Comparison of ENCODE assay signal across 1 cellular context in the genomic region with DNA sequence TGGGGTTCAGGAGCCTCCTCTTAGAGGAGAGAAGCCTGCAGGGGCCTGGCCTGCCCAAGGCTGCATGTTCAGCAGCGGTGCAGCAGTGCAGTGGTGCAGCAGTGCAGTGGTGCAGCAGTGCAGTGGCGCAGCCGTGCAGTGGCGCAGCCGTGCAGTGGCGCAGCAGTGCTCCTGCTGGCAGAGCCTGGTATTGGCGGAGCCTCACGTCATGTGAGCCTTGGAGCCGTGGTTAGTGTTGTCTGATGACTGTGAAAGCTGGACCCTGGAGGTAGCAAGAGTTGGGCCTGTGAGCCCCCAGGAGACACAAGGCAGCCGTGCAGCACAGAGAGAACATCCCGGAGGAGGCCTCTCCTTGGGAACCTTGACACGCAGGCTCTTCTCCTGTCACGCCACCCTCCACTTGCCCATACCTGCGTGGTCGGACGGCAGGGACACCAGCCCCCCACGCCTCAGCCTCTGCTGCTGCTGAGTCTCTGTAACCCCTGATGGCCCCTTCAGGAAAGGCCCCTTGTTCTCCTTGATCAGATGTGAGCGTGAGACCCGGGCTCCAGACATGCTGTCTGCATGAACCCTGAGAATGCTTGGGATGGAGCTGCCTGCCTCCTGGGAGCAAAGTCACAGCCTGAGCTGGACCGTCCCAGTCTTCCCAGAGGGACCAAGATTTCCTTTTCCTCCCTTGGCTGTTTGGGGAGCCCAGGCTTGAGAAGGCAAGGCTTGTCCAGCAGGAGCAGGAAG.
TF ChIP-seq lines count a peak whose summit lies in the region.

No MANE protein-coding gene starts in this region.

TF ChIP-seq in A549, 52 proteins besides CTCF, POLR2A, EP300 and RAD21:
- no peak for TF ChIP-seq ZNF302 (CRISPR knock-in tag; IDR thresholded peaks at IDR 0.05)
- TF ChIP-seq KDM1A (IDR thresholded peaks at IDR 0.05; ENCODE audit: low read depth) = no peak
- no peak for TF ChIP-seq FOXS1 (CRISPR knock-in tag; IDR thresholded peaks at IDR 0.05)
- no peak for TF ChIP-seq HOXA7 (CRISPR knock-in tag; IDR thresholded peaks at IDR 0.05)
- no peak for TF ChIP-seq HEYL (CRISPR knock-in tag; IDR thresholded peaks at IDR 0.05)
